19 cellular contexts compared by ENCODE assay signal in genomic region chr3:102020670-102021069, GRCh38.
"Had no signal": no experiment of that assay in that cellular context is flagged by ENCODE, and none has a peak within 500 bp of the region (broad histone marks: within the 10 kb centered on the region; RNA-seq: fewer than 3 reads in every experiment).

No MANE protein-coding gene starts in this region.

- H3K9me3 ChIP-seq: ovary, right atrium auricular region, suprapubic skin had no signal

- H3K27ac Mint-ChIP-seq: activated naive CD4-positive, alpha-beta T cell treated with anti-CD3 and anti-CD28 coated beads for 36 hours; activated naive CD8-positive, alpha-beta T cell treated with anti-CD3 and anti-CD28 coated beads, Interleukin-2, amount 50 U/mL, for 24 hours; memory B cell; natural killer cell treated with Interleukin-12 subunit alpha and Interleukin-12 subunit beta and Interleukin-15 and Interleukin-18, amount 100 ng/mL, for 72 hours had no signal

- H3K27ac ChIP-seq: epithelial cell of prostate, ovary, psoas muscle, right atrium auricular region, stomach, suprapubic skin, tibial nerve had no signal

- H3K4me1 ChIP-seq: psoas muscle, right atrium auricular region, suprapubic skin had no signal

- ATAC-seq: activated naive CD8-positive, alpha-beta T cell treated with anti-CD3 and anti-CD28 coated beads, Interleukin-2, amount 50 U/mL, for 24 hours; left cardiac atrium; natural killer cell treated with Interleukin-12 subunit alpha and Interleukin-12 subunit beta and Interleukin-15 and Interleukin-18, amount 100 ng/mL, for 72 hours; psoas muscle had no signal

- H3K4me3 ChIP-seq: heart right ventricle, ovary, psoas muscle, right atrium auricular region, stomach, suprapubic skin, tibial nerve had no signal

- DNase-seq: activated CD4-positive, alpha-beta T cell treated with anti-CD3 and anti-CD28 coated beads for 4 hours; activated CD4-positive, alpha-beta T cell treated with anti-CD3 and anti-CD28 coated beads, Interleukin-2, amount 50 U/mL, for 48 hours; activated naive CD4-positive, alpha-beta T cell treated with anti-CD3 and anti-CD28 coated beads for 36 hours; activated naive CD8-positive, alpha-beta T cell treated with anti-CD3 and anti-CD28 coated beads, Interleukin-2, amount 50 U/mL, for 24 hours; activated T-cell treated with anti-CD3 and anti-CD28 coated beads, Interleukin-2, amount 50 U/mL, for 48 hours; cortex of kidney; heart right ventricle; islet precursor cell; left cardiac atrium; ovary; psoas muscle; stimulated activated CD4-positive, alpha-beta T cell treated with anti-CD3 and anti-CD28 coated beads, Interleukin-1b, Interleukin-23, amount 100 ng/mL, for 48 hours; stomach had no signal

- H3K4me3 Mint-ChIP-seq: activated naive CD4-positive, alpha-beta T cell treated with anti-CD3 and anti-CD28 coated beads for 36 hours; activated naive CD8-positive, alpha-beta T cell treated with anti-CD3 and anti-CD28 coated beads, Interleukin-2, amount 50 U/mL, for 24 hours; memory B cell; natural killer cell treated with Interleukin-12 subunit alpha and Interleukin-12 subunit beta and Interleukin-15 and Interleukin-18, amount 100 ng/mL, for 72 hours had no signal

- H3K27me3 Mint-ChIP-seq: memory B cell had no signal

- H3K36me3 Mint-ChIP-seq: memory B cell; natural killer cell treated with Interleukin-12 subunit alpha and Interleukin-12 subunit beta and Interleukin-15 and Interleukin-18, amount 100 ng/mL, for 72 hours had no signal

- H3K27me3 ChIP-seq: heart right ventricle, ovary, right atrium auricular region, stomach, suprapubic skin, tibial nerve had no signal

- H3K9me3 Mint-ChIP-seq: natural killer cell treated with Interleukin-12 subunit alpha and Interleukin-12 subunit beta and Interleukin-15 and Interleukin-18, amount 100 ng/mL, for 72 hours had no signal

- H3K36me3 ChIP-seq: heart right ventricle, ovary, right atrium auricular region, stomach, suprapubic skin, tibial nerve had no signal
